In genomic region chr5:168679515-168679920, GRCh38 we compare ENCODE assay signal across 8 cellular contexts.
DNase-seq lines count a peak whose midpoint lies in the region; ATAC-seq and TF ChIP-seq lines count a peak whose summit lies in the region.

No MANE protein-coding gene starts in this region.

- H3K9ac ChIP-seq in colonic mucosa (ENCODE audit: low read depth in 2 of 2, low read length in 2 of 2) (no peak overlapping the region), liver (ENCODE audit: low read depth in 1 of 2, low read length in 2 of 2) (no peak overlapping the region)

- H3K36me3 ChIP-seq in GM06990 (ENCODE audit: control insufficient read depth, insufficient read depth, low read length) (no peaks in the 10 kb centered on the region), colonic mucosa (no peaks in the 10 kb centered on the region), liver (ENCODE audit: control insufficient read depth in 4 of 4, insufficient read depth in 3 of 4, low read depth in 1 of 4, low read length in 3 of 4) (no peaks in the 10 kb centered on the region)

- TF ChIP-seq RAD21 in liver (IDR thresholded peaks at IDR 0.05): peak; percentile 93

- H3K27me3 ChIP-seq in GM06990 (replicated peaks; ENCODE audit: control insufficient read depth, insufficient read depth, low read length) (no peaks in the 10 kb centered on the region), colonic mucosa (no peaks in the 10 kb centered on the region), liver (ENCODE audit: control insufficient read depth in 4 of 4, insufficient read depth in 4 of 4, low read length in 3 of 4) (no peaks in the 10 kb centered on the region)

- peak; percentile 58 for ATAC-seq in HG02852 (IDR thresholded peaks at IDR 0.05; ENCODE audit: unreplicated experiment)
- no peak for ATAC-seq in HG02970 (IDR thresholded peaks at IDR 0.05; ENCODE audit: low FRiP score, unreplicated experiment)

- WGBS in liver: 9% methylated on average over 9 of the region's 9 CpGs

- peak; percentile 18 for DNase-seq in GM06990 (ENCODE audit: extremely low read depth, insufficient read length)
- peak; percentile 74 for DNase-seq in NCI-H2196 (lab: John Stamatoyannopoulos, UW; ENCODE audit: unreplicated experiment)
- peak; percentile 42 to 66 for DNase-seq in activated CD4-positive, alpha-beta T cell treated with anti-CD3 and anti-CD28 coated beads for 4 hours
- peak; percentile 81 for DNase-seq in colonic mucosa
- peak; percentile 13 to 33 (median 29) for DNase-seq in stimulated activated CD4-positive, alpha-beta T cell treated with anti-CD3 and anti-CD28 coated beads, TNF-alpha, amount 100 ng/mL, for 1 hour (ENCODE audit: low read depth in 3 of 3, low spot score in 1 of 3)

- H3K9me3 ChIP-seq in colonic mucosa: no peaks in the 10 kb centered on the region
- no peaks in the 10 kb centered on the region for H3K9me3 ChIP-seq in liver (ENCODE audit: control insufficient read depth in 4 of 4, low read length in 3 of 4)

- no peak overlapping the region for H3K27ac ChIP-seq in colonic mucosa
- H3K27ac ChIP-seq in liver (ENCODE audit: low read depth in 1 of 2, low read length in 2 of 2): no peak overlapping the region

- intact Hi-C loops in colonic mucosa (cut with DNase I): no loop called here

- no peaks in the 10 kb centered on the region for H3K4me1 ChIP-seq in colonic mucosa
- H3K4me1 ChIP-seq in liver (ENCODE audit: control insufficient read depth in 4 of 4, insufficient read depth in 4 of 4, low read length in 3 of 4): peaks cover 2 to 18% (median 11%) of the 10 kb centered on the region in 4 donors

- peak; percentile 89 for TF ChIP-seq CTCF in GM06990 (IDR thresholded peaks at IDR 0.05; ENCODE audit: insufficient read depth, low read length, poor library complexity, severe bottlenecking)
- peak; percentile 92 for TF ChIP-seq CTCF in colonic mucosa (IDR thresholded peaks at IDR 0.05)
- TF ChIP-seq CTCF in liver (IDR thresholded peaks at IDR 0.05; ENCODE audit: low read depth, low read length, missing input control): peak; percentile 85

- H3K4me3 ChIP-seq in GM06990 (replicated peaks; ENCODE audit: low read depth, low read length) (no peak overlapping the region), colonic mucosa (no peak overlapping the region), liver (ENCODE audit: low read depth in 1 of 3, low read length in 3 of 3) (no peak overlapping the region)

TF ChIP-seq in liver, 16 proteins besides CTCF, POLR2A, EP300 and RAD21:
- TF ChIP-seq TAF1 (conservative IDR thresholded peaks at IDR 0.05) (no peak), FOXA2 (IDR thresholded peaks at IDR 0.05) (no peak), JUND (IDR thresholded peaks at IDR 0.05) (no peak), NR2F2 (IDR thresholded peaks at IDR 0.05) (no peak), HNF4A (conservative IDR thresholded peaks at IDR 0.05) (no peak), YY1 (IDR thresholded peaks at IDR 0.05) (no peak), RXRA (IDR thresholded peaks at IDR 0.05) (no peak), HNF4G (IDR thresholded peaks at IDR 0.05) (no peak), ZBTB33 (IDR thresholded peaks at IDR 0.05) (no peak), REST (IDR thresholded peaks at IDR 0.05) (no peak), GABPA (IDR thresholded peaks at IDR 0.05 in 1 of 2, conservative IDR thresholded peaks at IDR 0.05 in 1 of 2) (no peak), SP1 (IDR thresholded peaks at IDR 0.05) (no peak), EGR1 (IDR thresholded peaks at IDR 0.05; ENCODE audit: low read depth in 2 of 2) (no peak), FOXA1 (IDR thresholded peaks at IDR 0.05) (no peak), ATF3 (IDR thresholded peaks at IDR 0.05) (no peak)
- TF ChIP-seq, protein P1, sequence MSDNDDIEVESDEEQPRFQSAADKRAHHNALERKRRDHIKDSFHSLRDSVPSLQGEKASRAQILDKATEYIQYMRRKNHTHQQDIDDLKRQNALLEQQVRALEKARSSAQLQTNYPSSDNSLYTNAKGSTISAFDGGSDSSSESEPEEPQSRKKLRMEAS (IDR thresholded peaks at IDR 0.05): no peak

Comparison
In these comparisons a context has a peak if more than half of its experiments do, and no peak if none do; other contexts are left out.
1. DNase-seq: peak in every context shown above with its lines; median percentile 81 in colonic mucosa; 74 in NCI-H2196; 54 in activated CD4-positive, alpha-beta T cell treated with anti-CD3 and anti-CD28 coated beads for 4 hours; 29 in stimulated activated CD4-positive, alpha-beta T cell treated with anti-CD3 and anti-CD28 coated beads, TNF-alpha, amount 100 ng/mL, for 1 hour; 18 in GM06990.